Comparison of ENCODE assay signal across 9 cellular contexts in the genomic region with DNA sequence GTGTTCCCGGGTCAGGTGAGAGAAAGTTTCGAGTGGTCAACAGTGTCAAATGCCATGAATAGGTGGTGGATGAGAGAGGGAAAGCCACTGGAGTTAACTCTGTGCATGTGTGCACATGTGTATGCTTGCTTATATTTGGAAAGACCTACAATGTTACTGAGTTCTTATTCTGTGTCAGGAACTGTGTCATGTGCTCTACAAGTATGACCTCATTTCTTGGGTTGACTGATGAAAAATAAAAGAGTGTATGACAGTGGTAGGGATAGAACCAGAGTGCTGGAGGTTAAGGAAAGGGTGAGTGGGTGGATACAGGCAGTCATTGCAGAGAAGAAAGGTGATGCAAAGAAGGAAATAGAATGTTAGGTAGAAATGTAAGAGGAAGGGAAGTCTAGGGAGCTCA. TPM values are rescaled to one million over a fixed set of nuclear protein-coding genes. Genes with fewer than 3 reads are reported as not detected.
"Had no signal": no experiment of that assay in that cellular context is flagged by ENCODE, and none has a peak within 500 bp of the region (broad histone marks: within the 10 kb centered on the region; RNA-seq: fewer than 3 reads in every experiment).

No MANE protein-coding gene starts in this region.

- ATAC-seq: K562 had no signal

- FAIRE-seq: HTR-8/SVneo, K562 had no signal

- H3K4me3 ChIP-seq: K562 had no signal

- H3K27me3 Mint-ChIP-seq: IgD-negative memory B cell had no signal

- H3K4me3 Mint-ChIP-seq: IgD-negative memory B cell had no signal

- H3K4me1 Mint-ChIP-seq: IgD-negative memory B cell had no signal

- H3K27ac ChIP-seq: HL-60 had no signal

- DNase-seq: IMR-90, KBM-7, KG1 had no signal

- H3K36me3 Mint-ChIP-seq: IgD-negative memory B cell had no signal

RNA-seq across cellular contexts. Expression of gene DGKK, which starts 22.1 kb away (rescaled TPM):
- total RNA-seq: HT-29, HT1080, IMR-90, K562 had no signal
- polyA plus RNA-seq: IMR-90, K562 had no signal
